In the genomic region with DNA sequence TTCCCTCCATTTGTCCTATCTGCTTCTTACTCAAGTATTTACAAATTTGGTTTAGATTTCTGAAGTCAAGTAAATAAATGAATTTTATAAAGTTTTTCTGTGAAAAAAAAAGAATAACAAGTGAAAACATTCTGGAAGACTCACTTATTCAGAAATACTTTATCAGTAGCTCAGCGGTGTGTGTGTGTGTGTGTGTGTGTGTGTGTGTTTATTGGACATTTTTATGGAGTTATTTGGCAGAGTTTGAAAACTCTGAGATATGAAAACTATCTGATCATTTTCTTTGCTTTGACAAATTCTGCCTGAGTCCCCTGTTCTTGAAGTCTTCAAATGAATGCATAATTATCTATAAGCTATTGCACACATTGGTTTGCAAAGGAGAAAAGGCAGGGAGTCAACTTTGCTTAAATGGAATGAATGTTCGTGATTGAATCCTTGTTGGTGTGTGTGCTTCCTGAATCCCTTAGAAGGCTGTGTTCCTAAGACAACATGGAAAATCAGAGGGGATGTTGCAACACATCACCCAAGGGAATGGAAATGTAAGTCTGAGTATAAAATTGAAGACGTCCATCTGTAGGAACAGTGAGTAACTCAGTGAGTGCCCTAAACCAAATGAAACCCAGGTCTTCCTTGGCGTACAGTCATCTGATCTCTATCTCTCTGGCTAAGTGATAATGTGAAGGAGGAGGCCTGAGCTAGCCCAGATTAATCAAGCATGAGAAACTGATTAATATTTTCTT, we compare ENCODE assay signal across 12 cellular contexts.
A peak's percentile ranks its signal among the peaks of the same experiment; 100 is the strongest.
DNase-seq lines count a peak whose midpoint lies in the region; ATAC-seq lines count a peak whose summit lies in the region.
"Had no signal": no experiment of that assay in that cellular context is flagged by ENCODE, and none has a peak within 500 bp of the region (broad histone marks: within the 10 kb centered on the region; RNA-seq: fewer than 3 reads in every experiment).

No MANE protein-coding gene starts in this region.

- DNase-seq in GM04504 (ENCODE audit: low read depth): peak; percentile 95
- peak; percentile 13 for DNase-seq in RKO (ENCODE audit: low spot score)
- DNase-seq in fibroblast of the conjunctiva (ENCODE audit: low read depth): peak; percentile 94
- DNase-seq in pulmonary artery endothelial cell (ENCODE audit: low read depth, low spot score): peak; percentile 46
- no peak for DNase-seq in GF-D8 (lab: John Stamatoyannopoulos, UW)
- no peak for DNase-seq in GDM1 (lab: John Stamatoyannopoulos, UW)
- DNase-seq: endodermal cell, GOT3, Kasumi-1, Peyer's patch had no signal

- ATAC-seq in HG03175 (IDR thresholded peaks at IDR 0.05; ENCODE audit: unreplicated experiment): no peak
- no peak for ATAC-seq in HG03108 (IDR thresholded peaks at IDR 0.05; ENCODE audit: unreplicated experiment)

Comparison
In these comparisons a context has a peak if more than half of its experiments do, and no peak if none do; other contexts are left out.
1. DNase-seq: peak in GM04504 (single experiment), RKO (single experiment), fibroblast of the conjunctiva (single experiment) and pulmonary artery endothelial cell (single experiment); none in GF-D8 (single experiment) and GDM1 (single experiment).